Comparison of ENCODE assay signal across 1 cellular context in genomic region chr17:61416540-61417363, GRCh38.
A peak's percentile ranks its signal among the peaks of the same experiment; 100 is the strongest.
TF ChIP-seq lines count a peak whose summit lies in the region.

No MANE protein-coding gene starts in this region.

TF ChIP-seq in K562, 482 proteins besides CTCF, POLR2A, EP300 and RAD21 (continued from another document and continues in another):
- no peak for TF ChIP-seq GTF3C2 (IDR thresholded peaks at IDR 0.05; ENCODE audit: borderline replicate concordance, extremely low read depth, insufficient read length)
- TF ChIP-seq ZZZ3 (IDR thresholded peaks at IDR 0.05): no peak
- TF ChIP-seq ZNF41 (CRISPR knock-in tag; conservative IDR thresholded peaks at IDR 0.05): no peak
- no peak for TF ChIP-seq TOE1 (IDR thresholded peaks at IDR 0.05; ENCODE audit: borderline replicate concordance)
- no peak for TF ChIP-seq TOE1 (CRISPR knock-in tag; IDR thresholded peaks at IDR 0.05; ENCODE audit: borderline replicate concordance, low read depth)
- no peak for TF ChIP-seq TAF7 (tag; IDR thresholded peaks at IDR 0.05)
- TF ChIP-seq ARID3B (CRISPR knock-in tag; IDR thresholded peaks at IDR 0.05; ENCODE audit: borderline replicate concordance): no peak
- 0 out of 4 replicates have a peak, but pooled peaks of 1 of the 2 experiments have one; percentile 31 for TF ChIP-seq RCOR1 (IDR thresholded peaks at IDR 0.05; ENCODE audit: borderline replicate concordance in 1 of 2, low read depth in 2 of 2, low read length in 2 of 2)
- no peak for TF ChIP-seq ASH1L (IDR thresholded peaks at IDR 0.05; ENCODE audit: borderline replicate concordance, low read depth, partially characterized antibody)
- no peak for TF ChIP-seq SMARCC2 (IDR thresholded peaks at IDR 0.05; ENCODE audit: low read depth)
- TF ChIP-seq ZNF764 (CRISPR knock-in tag; IDR thresholded peaks at IDR 0.05; ENCODE audit: low read depth): no peak
- no peak for TF ChIP-seq NONO (IDR thresholded peaks at IDR 0.05; ENCODE audit: low read depth in 2 of 2, low read length in 1 of 2)
- no peak for TF ChIP-seq CREB5 (CRISPR knock-in tag; IDR thresholded peaks at IDR 0.05)
- TF ChIP-seq KLF10 (CRISPR knock-in tag; IDR thresholded peaks at IDR 0.05): no peak
- no peak for TF ChIP-seq SAFB2 (IDR thresholded peaks at IDR 0.05; ENCODE audit: borderline replicate concordance, low read depth, low read length, severe bottlenecking)
- TF ChIP-seq ARHGAP35 (IDR thresholded peaks at IDR 0.05; ENCODE audit: partially characterized antibody): no peak
- no peak for TF ChIP-seq ZNF518B (CRISPR knock-in tag; IDR thresholded peaks at IDR 0.05)
- no peak for TF ChIP-seq JUN (IDR thresholded peaks at IDR 0.05; ENCODE audit: borderline replicate concordance, low read depth, low read length)
- no peak for TF ChIP-seq JUN (CRISPR knock-in tag; IDR thresholded peaks at IDR 0.05; ENCODE audit: borderline replicate concordance)
- no peak for TF ChIP-seq ZNF507 (tag; conservative IDR thresholded peaks at IDR 0.05)
- TF ChIP-seq HOMEZ (CRISPR knock-in tag; IDR thresholded peaks at IDR 0.05): no peak
- TF ChIP-seq PCBP1 (IDR thresholded peaks at IDR 0.05; ENCODE audit: low read depth, low read length, poor library complexity, severe bottlenecking): no peak
- no peak for TF ChIP-seq GABPB2 (CRISPR knock-in tag; conservative IDR thresholded peaks at IDR 0.05)
- peak; percentile 66 for TF ChIP-seq L3MBTL2 (IDR thresholded peaks at IDR 0.05)
- TF ChIP-seq TAF9B (IDR thresholded peaks at IDR 0.05; ENCODE audit: partially characterized antibody): no peak
- no peak for TF ChIP-seq KLF1 (tag; IDR thresholded peaks at IDR 0.05)
- TF ChIP-seq ZFP91 (CRISPR knock-in tag; IDR thresholded peaks at IDR 0.05): no peak
- TF ChIP-seq ESRRB (CRISPR knock-in tag; IDR thresholded peaks at IDR 0.05; ENCODE audit: borderline replicate concordance): no peak
- no peak for TF ChIP-seq NCOA4 (IDR thresholded peaks at IDR 0.05; ENCODE audit: partially characterized antibody)
- peak; percentile 15; the same call in 1 of the 2 replicates for TF ChIP-seq STAG1 (CRISPR knock-in tag; IDR thresholded peaks at IDR 0.05; ENCODE audit: borderline replicate concordance)
- TF ChIP-seq MTA3 (IDR thresholded peaks at IDR 0.05; ENCODE audit: borderline replicate concordance): no peak
- TF ChIP-seq RBM34 (IDR thresholded peaks at IDR 0.05; ENCODE audit: borderline replicate concordance, insufficient read depth, low read length): no peak
- no peak for TF ChIP-seq PYGO2 (tag; IDR thresholded peaks at IDR 0.05)
- TF ChIP-seq JUNB (CRISPR knock-in tag; conservative IDR thresholded peaks at IDR 0.05): no peak
- TF ChIP-seq ZNF609 (CRISPR knock-in tag; IDR thresholded peaks at IDR 0.05; ENCODE audit: borderline replicate concordance): no peak
- TF ChIP-seq IRF1 (CRISPR knock-in tag; IDR thresholded peaks at IDR 0.05; ENCODE audit: borderline replicate concordance): no peak
- no peak for TF ChIP-seq ZKSCAN3 (CRISPR knock-in tag; IDR thresholded peaks at IDR 0.05)
- peak; percentile 77 for TF ChIP-seq ZBTB7A (IDR thresholded peaks at IDR 0.05; ENCODE audit: borderline replicate concordance, control insufficient read depth, low read depth, low read length)
- TF ChIP-seq ZNF512 (tag; IDR thresholded peaks at IDR 0.05): no peak
- peak; percentile 32; the same call in 1 of the 2 replicates for TF ChIP-seq HIVEP1 (CRISPR knock-in tag; IDR thresholded peaks at IDR 0.05)
- TF ChIP-seq CEBPB (tag; IDR thresholded peaks at IDR 0.05): no peak
